Comparison of ENCODE assay signal across 27 cellular contexts in the genomic region with DNA sequence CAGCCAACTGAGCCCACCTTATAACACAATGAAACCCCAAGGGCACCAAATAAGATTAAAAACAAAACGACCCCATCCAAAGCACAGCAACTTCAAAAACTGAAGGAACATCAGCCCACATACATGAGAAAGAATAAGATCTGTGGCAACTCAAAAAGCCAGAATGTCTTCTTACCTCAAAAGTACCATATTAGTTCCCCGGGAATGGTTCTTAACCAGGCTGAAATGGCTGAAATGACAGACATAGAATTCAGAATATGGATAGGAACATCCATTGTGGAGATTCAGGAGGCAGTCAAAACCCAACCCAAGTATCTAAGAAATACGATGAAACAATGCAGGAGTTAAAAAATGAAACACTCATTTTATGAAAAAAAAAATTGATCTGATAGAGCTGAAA.
DNase-seq lines count a peak whose midpoint lies in the region; TF ChIP-seq lines count a peak whose summit lies in the region.
"Had no signal": no experiment of that assay in that cellular context is flagged by ENCODE, and none has a peak within 500 bp of the region (broad histone marks: within the 10 kb centered on the region; RNA-seq: fewer than 3 reads in every experiment).

No MANE protein-coding gene starts in this region.

- POLR2A ChIA-PET in HEK293 (lab: Yijun Ruan, JAX), result interaction anchor here (0.6 kb wide), 1 partner anchor 1372 kb away, joined by 6 read pairs; no protein-coding TSS in a partner anchor

- TF ChIP-seq CTCF in HEK293 (tag by site-specific recombination; IDR thresholded peaks at IDR 0.05), result no peak

- H3K27ac ChIP-seq in HEK293 (ENCODE audit: extremely low read depth, low read depth, low read length), result no peak overlapping the region
- H3K27ac ChIP-seq: 22Rv1; A549; BLaER1; BLaER1 treated with 17β-estradiol and CSF1 and Interleukin-3, amounts not matched to agents 10 nM and 100 nM; C4-2B had no signal

- no peaks in the 10 kb centered on the region for H3K9me3 ChIP-seq in HEK293 (ENCODE audit: control insufficient read depth, insufficient read depth, low read depth, low read length)
- H3K9me3 ChIP-seq: A549, BE2C, Caco-2 had no signal

- H3K4me3 ChIP-seq in HEK293 (ENCODE audit: low read depth, low read length), result no peak overlapping the region
- H3K4me3 ChIP-seq: A549; BLaER1; BLaER1 treated with 17β-estradiol and CSF1 and Interleukin-3, amounts not matched to agents 10 nM and 100 nM had no signal

- CTCF ChIA-PET in HEK293 (lab: Yijun Ruan, JAX), result interaction anchor here (0.6 kb wide), 2 partner anchors 516 to 728 kb away, joined by 3 read pairs; no protein-coding TSS in a partner anchor

- H3K36me3 ChIP-seq in HEK293 (ENCODE audit: control insufficient read depth in 2 of 2, insufficient read depth in 1 of 2, low read length in 2 of 2), result no peaks in the 10 kb centered on the region; a peak in 1 of 3 replicates
- H3K36me3 ChIP-seq: BE2C, BLaER1 had no signal

- no peaks in the 10 kb centered on the region for H3K4me1 ChIP-seq in HEK293 (ENCODE audit: control insufficient read depth, insufficient read depth, low read length)
- H3K4me1 ChIP-seq: A549; BE2C; BLaER1; BLaER1 treated with 17β-estradiol and CSF1 and Interleukin-3, amounts not matched to agents 10 nM and 100 nM; Caco-2 had no signal

- DNase-seq in occipital lobe (lab: John Stamatoyannopoulos, UW), result no peak
- DNase-seq: 8988T; ACHN; AML-193; BE2C; C1 segment of cervical spinal cord; Caco-2; Calu3; CD4-positive, alpha-beta memory T cell; CD4-positive, alpha-beta T cell; CD4-positive, CD25-positive, alpha-beta regulatory T cell; CD8-positive, alpha-beta memory T cell; CD8-positive, alpha-beta T cell; COR-L47; DMS 273 treated with DMSO at 0.1 percent for 48 hours; DMS153; DMS53; DMS79; DMS79 treated with DMSO at 0.1 percent for 48 hours; DND-41; EL had no signal

TF ChIP-seq in HEK293, 187 proteins besides CTCF, POLR2A, EP300 and RAD21:
- TF ChIP-seq ZNF558 (tag by site-specific recombination; IDR thresholded peaks at IDR 0.05), result no peak
- peak; percentile 98 for TF ChIP-seq ZNF433 (tag by site-specific recombination; IDR thresholded peaks at IDR 0.05; ENCODE audit: low read depth)
